In the genomic region with DNA sequence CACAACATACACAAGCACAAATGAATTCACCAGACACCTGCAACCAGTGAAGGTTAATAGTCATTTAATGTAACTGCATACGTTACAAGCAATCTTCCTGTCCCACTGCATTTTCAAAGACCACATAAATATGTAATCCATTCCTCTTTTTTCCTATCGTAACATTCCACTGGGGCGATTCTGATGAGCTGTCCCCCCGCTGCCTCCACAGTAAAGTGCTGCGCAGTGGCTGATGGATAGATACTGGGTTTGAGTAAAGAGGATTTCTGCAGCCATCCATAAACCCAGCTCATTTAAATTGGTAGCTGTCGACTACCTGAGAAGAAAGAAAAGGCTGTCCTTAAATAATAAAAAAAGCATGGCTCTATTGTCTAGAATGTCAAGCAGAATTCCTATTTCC, we compare ENCODE assay signal across 29 cellular contexts.
DNase-seq lines count a peak whose midpoint lies in the region; TF ChIP-seq lines count a peak whose summit lies in the region.
"Had no signal": no experiment of that assay in that cellular context is flagged by ENCODE, and none has a peak within 500 bp of the region (broad histone marks: within the 10 kb centered on the region; RNA-seq: fewer than 3 reads in every experiment).

No MANE protein-coding gene starts in this region.

- DNase-seq in endodermal cell (peak; percentile 11), SKM-1 treated with dmso at 0.1 percent for 144 hours (lab: John Stamatoyannopoulos, UW; ENCODE audit: unreplicated experiment) (no peak), NCI-H2029 treated with DMSO at 0.1 percent for 48 hours (lab: John Stamatoyannopoulos, UW) (no peak)
- DNase-seq: 8988T; ACHN; AML-193; BE2C; C1 segment of cervical spinal cord; Caco-2; Calu3; CD4-positive, alpha-beta memory T cell; CD4-positive, alpha-beta T cell; CD4-positive, CD25-positive, alpha-beta regulatory T cell; CD8-positive, alpha-beta memory T cell; CD8-positive, alpha-beta T cell; COR-L47; DMS 273 treated with DMSO at 0.1 percent for 48 hours; DMS153; DMS53; DND-41; EL had no signal

- 84 to 93% methylated on average over 2 to 6 of the region's 6 CpGs for WGBS in endodermal cell (ENCODE audit: insufficient coverage in 1 of 2, insufficient read length in 1 of 2), 2 experiments

- H3K4me3 Mint-ChIP-seq in endodermal cell = no peak overlapping the region
- H3K4me3 Mint-ChIP-seq: B cell; CD14-positive monocyte; CD4-positive, alpha-beta memory T cell; CD4-positive, alpha-beta T cell; CD4-positive, CD25-positive, alpha-beta regulatory T cell; CD8-positive, alpha-beta memory T cell; CD8-positive, alpha-beta T cell had no signal

- TF ChIP-seq CTCF in endodermal cell (conservative IDR thresholded peaks at IDR 0.05) (no peak), neural cell (IDR thresholded peaks at IDR 0.05; ENCODE audit: poor library complexity, severe bottlenecking) (no peak)

- H3K9ac ChIP-seq in endodermal cell (ENCODE audit: extremely low read depth, low read length, poor library complexity, severe bottlenecking) (no peak overlapping the region), neural cell (ENCODE audit: low read length) (peak overlapping the region; percentile 21)
- H3K9ac ChIP-seq: BLaER1; BLaER1 treated with 17β-estradiol and CSF1 and Interleukin-3, amounts not matched to agents 10 nM and 100 nM had no signal

- peaks cover 7% of the 10 kb centered on the region for H3K4me1 ChIP-seq in endodermal cell (ENCODE audit: control insufficient read depth, insufficient read depth, low read length)
- H3K4me1 ChIP-seq: BE2C; BLaER1; BLaER1 treated with 17β-estradiol and CSF1 and Interleukin-3, amounts not matched to agents 10 nM and 100 nM; Caco-2 had no signal

- peaks cover 5% of the 10 kb centered on the region for H3K9me3 Mint-ChIP-seq in endodermal cell
- H3K9me3 Mint-ChIP-seq: CD14-positive monocyte; CD4-positive, alpha-beta T cell; CD8-positive, alpha-beta T cell had no signal

- H3K4me2 ChIP-seq in neural cell (ENCODE audit: low read length) = peak overlapping the region; percentile 46
- H3K4me2 ChIP-seq: A549; BLaER1; BLaER1 treated with 17β-estradiol and CSF1 and Interleukin-3, amounts not matched to agents 10 nM and 100 nM had no signal

- no peak overlapping the region for H3K4me3 ChIP-seq in endodermal cell (ENCODE audit: low read length)
- H3K4me3 ChIP-seq in neural cell (ENCODE audit: low read length) = peak overlapping the region; percentile 34
- H3K4me3 ChIP-seq: A549; BLaER1; BLaER1 treated with 17β-estradiol and CSF1 and Interleukin-3, amounts not matched to agents 10 nM and 100 nM had no signal

- no peaks in the 10 kb centered on the region for H4K20me1 ChIP-seq in neural cell (ENCODE audit: insufficient read depth)
- H4K20me1 ChIP-seq: BLaER1; BLaER1 treated with 17β-estradiol and CSF1 and Interleukin-3, amounts not matched to agents 10 nM and 100 nM had no signal

- H3K79me2 ChIP-seq in neural cell (replicated peaks; ENCODE audit: insufficient read depth, low read length) = no peaks in the 10 kb centered on the region

- H3K27ac Mint-ChIP-seq in endodermal cell = no peak overlapping the region
- H3K27ac Mint-ChIP-seq: B cell; CD14-positive monocyte; CD4-positive, alpha-beta memory T cell; CD4-positive, alpha-beta T cell; CD4-positive, CD25-positive, alpha-beta regulatory T cell; CD8-positive, alpha-beta memory T cell; CD8-positive, alpha-beta T cell had no signal

- H2AFZ ChIP-seq in neural cell (ENCODE audit: low read depth, low read length) = no peak overlapping the region

- no peak for TF ChIP-seq RAD21 in neural cell (conservative IDR thresholded peaks at IDR 0.05)

- H3K36me3 Mint-ChIP-seq in endodermal cell (ENCODE audit: low read depth) = no peaks in the 10 kb centered on the region
- H3K36me3 Mint-ChIP-seq: CD14-positive monocyte; CD4-positive, alpha-beta memory T cell; CD4-positive, CD25-positive, alpha-beta regulatory T cell; CD8-positive, alpha-beta memory T cell; CD8-positive, alpha-beta T cell had no signal

- H3F3A ChIP-seq in neural cell (ENCODE audit: insufficient read depth, low read length, poor library complexity, severe bottlenecking) = no peaks in the 10 kb centered on the region

- H3K36me3 ChIP-seq in endodermal cell (ENCODE audit: control insufficient read depth, insufficient read depth, low read length) (no peaks in the 10 kb centered on the region), neural cell (ENCODE audit: insufficient read depth, low read length) (no peaks in the 10 kb centered on the region)
- H3K36me3 ChIP-seq: BE2C; BLaER1; BLaER1 treated with 17β-estradiol and CSF1 and Interleukin-3, amounts not matched to agents 10 nM and 100 nM had no signal

- no peaks in the 10 kb centered on the region for H3K27me3 ChIP-seq in endodermal cell (ENCODE audit: control insufficient read depth, insufficient read depth, low read length, poor library complexity, severe bottlenecking)
- no peaks in the 10 kb centered on the region for H3K27me3 ChIP-seq in neural cell (ENCODE audit: insufficient read depth, low read depth, low read length)
- H3K27me3 ChIP-seq: BLaER1; BLaER1 treated with 17β-estradiol and CSF1 and Interleukin-3, amounts not matched to agents 10 nM and 100 nM had no signal

- peak; percentile 61 for TF ChIP-seq EP300 in neural cell (conservative IDR thresholded peaks at IDR 0.05; ENCODE audit: poor library complexity, severe bottlenecking)

- peaks cover 20% of the 10 kb centered on the region for H3K27me3 Mint-ChIP-seq in endodermal cell (ENCODE audit: insufficient read depth)

- H3K27ac ChIP-seq in endodermal cell (ENCODE audit: low read depth, low read length) = no peak overlapping the region
- H3K27ac ChIP-seq in neural cell (ENCODE audit: low read length) = peak overlapping the region; percentile 66
- H3K27ac ChIP-seq: 22Rv1; A549; BLaER1; BLaER1 treated with 17β-estradiol and CSF1 and Interleukin-3, amounts not matched to agents 10 nM and 100 nM; C4-2B had no signal

- H3K4me1 Mint-ChIP-seq in endodermal cell = peaks cover 16% of the 10 kb centered on the region
- H3K4me1 Mint-ChIP-seq: B cell; CD14-positive monocyte; CD4-positive, alpha-beta memory T cell; CD4-positive, CD25-positive, alpha-beta regulatory T cell; CD8-positive, alpha-beta memory T cell had no signal

- no peaks in the 10 kb centered on the region for H3K9me2 ChIP-seq in neural cell (ENCODE audit: insufficient read depth, low read length)

- peaks cover 19% of the 10 kb centered on the region for H3K9me3 ChIP-seq in endodermal cell (ENCODE audit: control insufficient read depth, low read length)
- no peaks in the 10 kb centered on the region for H3K9me3 ChIP-seq in neural cell (ENCODE audit: low read length)
- H3K9me3 ChIP-seq: BE2C, Caco-2 had no signal

TF ChIP-seq in neural cell, 6 proteins besides CTCF, POLR2A, EP300 and RAD21:
- no peak for TF ChIP-seq SMC3 (conservative IDR thresholded peaks at IDR 0.05; ENCODE audit: poor library complexity)
- peak; percentile 49 for TF ChIP-seq POLR2AphosphoS5 (IDR thresholded peaks at IDR 0.05)
- TF ChIP-seq, protein P1, sequence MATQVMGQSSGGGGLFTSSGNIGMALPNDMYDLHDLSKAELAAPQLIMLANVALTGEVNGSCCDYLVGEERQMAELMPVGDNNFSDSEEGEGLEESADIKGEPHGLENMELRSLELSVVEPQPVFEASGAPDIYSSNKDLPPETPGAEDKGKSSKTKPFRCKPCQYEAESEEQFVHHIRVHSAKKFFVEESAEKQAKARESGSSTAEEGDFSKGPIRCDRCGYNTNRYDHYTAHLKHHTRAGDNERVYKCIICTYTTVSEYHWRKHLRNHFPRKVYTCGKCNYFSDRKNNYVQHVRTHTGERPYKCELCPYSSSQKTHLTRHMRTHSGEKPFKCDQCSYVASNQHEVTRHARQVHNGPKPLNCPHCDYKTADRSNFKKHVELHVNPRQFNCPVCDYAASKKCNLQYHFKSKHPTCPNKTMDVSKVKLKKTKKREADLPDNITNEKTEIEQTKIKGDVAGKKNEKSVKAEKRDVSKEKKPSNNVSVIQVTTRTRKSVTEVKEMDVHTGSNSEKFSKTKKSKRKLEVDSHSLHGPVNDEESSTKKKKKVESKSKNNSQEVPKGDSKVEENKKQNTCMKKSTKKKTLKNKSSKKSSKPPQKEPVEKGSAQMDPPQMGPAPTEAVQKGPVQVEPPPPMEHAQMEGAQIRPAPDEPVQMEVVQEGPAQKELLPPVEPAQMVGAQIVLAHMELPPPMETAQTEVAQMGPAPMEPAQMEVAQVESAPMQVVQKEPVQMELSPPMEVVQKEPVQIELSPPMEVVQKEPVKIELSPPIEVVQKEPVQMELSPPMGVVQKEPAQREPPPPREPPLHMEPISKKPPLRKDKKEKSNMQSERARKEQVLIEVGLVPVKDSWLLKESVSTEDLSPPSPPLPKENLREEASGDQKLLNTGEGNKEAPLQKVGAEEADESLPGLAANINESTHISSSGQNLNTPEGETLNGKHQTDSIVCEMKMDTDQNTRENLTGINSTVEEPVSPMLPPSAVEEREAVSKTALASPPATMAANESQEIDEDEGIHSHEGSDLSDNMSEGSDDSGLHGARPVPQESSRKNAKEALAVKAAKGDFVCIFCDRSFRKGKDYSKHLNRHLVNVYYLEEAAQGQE (IDR thresholded peaks at IDR 0.05; ENCODE audit: borderline replicate concordance) = peak; percentile 76
